In the genomic region with DNA sequence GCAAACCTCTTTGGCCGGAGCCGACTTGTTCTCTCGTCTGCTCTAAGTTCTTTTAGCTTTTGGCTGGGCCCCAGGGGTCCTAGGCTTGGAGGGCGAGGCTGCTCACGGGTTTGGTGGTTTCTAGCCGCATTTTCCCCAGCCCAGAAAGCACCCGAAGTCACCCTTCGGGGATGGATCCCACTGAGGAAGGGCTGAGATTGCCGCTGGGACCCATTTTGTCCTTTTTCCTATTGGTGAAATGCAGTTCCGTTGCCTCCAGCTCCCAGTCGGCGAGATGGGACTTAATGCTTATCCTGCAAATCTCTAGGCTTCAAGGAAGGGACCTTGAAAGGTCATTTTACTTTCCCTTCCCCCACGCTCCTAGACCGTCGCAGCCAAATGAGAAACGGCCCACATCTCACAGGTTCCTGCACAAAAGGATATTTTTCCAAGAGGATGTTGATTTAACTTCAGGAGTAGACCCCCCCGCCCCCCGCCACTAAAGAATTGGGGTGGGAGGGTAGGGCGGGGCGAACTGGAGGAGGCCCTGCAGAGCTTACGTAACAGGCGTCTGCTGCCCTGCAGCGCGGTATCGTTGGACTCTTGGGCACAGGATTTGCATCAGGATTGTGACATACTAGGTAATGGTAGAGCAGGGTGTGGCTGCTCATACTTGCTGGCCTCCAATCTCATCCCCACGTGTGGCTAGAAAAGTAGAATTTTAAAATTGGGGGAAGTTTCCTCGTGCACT, we compare ENCODE assay signal across 8 cellular contexts. TPM values are rescaled to one million over a fixed set of nuclear protein-coding genes. Genes with fewer than 3 reads are reported as not detected.
DNase-seq lines count a peak whose midpoint lies in the region; ATAC-seq and TF ChIP-seq lines count a peak whose summit lies in the region.

No MANE protein-coding gene starts in this region.

- peak overlapping the region; percentile 97 for H2AK9ac ChIP-seq in IMR-90 (replicated peaks; ENCODE audit: low read depth, low read length, poor library complexity)

- peak overlapping the region; percentile 95 for H3K4me3 ChIP-seq in IMR-90 (ENCODE audit: insufficient read depth, low read depth, low read length)
- peak overlapping the region; percentile 80 for H3K4me3 ChIP-seq in iPS-18c (ENCODE audit: insufficient read depth, low read depth, low read length)
- H3K4me3 ChIP-seq in skeletal muscle satellite cell (ENCODE audit: low read length): peak overlapping the region; percentile 97

- H3K27ac Mint-ChIP-seq in MCF 10A (ENCODE audit: low read depth, unreplicated experiment): peak overlapping the region; percentile 86

- H4K20me1 ChIP-seq in IMR-90 (ENCODE audit: insufficient read depth, low read length): peaks cover 61% of the 10 kb centered on the region

- H3K9me3 ChIP-seq in IMR-90 (ENCODE audit: control insufficient read depth, insufficient read depth, low read length) (peaks cover 4% of the 10 kb centered on the region; the same call in 1 of the 2 replicates), iPS-18c (ENCODE audit: control insufficient read depth, insufficient read depth, low read length) (peaks cover 2% of the 10 kb centered on the region), skeletal muscle satellite cell (replicated peaks; ENCODE audit: low read length) (no peaks in the 10 kb centered on the region)

- peak overlapping the region; percentile 88 for H2AK5ac ChIP-seq in IMR-90 (ENCODE audit: low read depth, low read length)

- H4K5ac ChIP-seq in IMR-90 (ENCODE audit: low read depth, low read length): peak overlapping the region; percentile 90

- H4K91ac ChIP-seq in IMR-90 (ENCODE audit: insufficient read depth, low read depth, low read length): peak overlapping the region; percentile 94

- dilution Hi-C loops in IMR-90 (cut with HindIII; ENCODE audit: low sequenced_read_pairs, unreplicated experiment): no loop called here

- H3K79me1 ChIP-seq in IMR-90 (ENCODE audit: low read depth in 1 of 2, low read length in 2 of 2): peaks cover 2 to 5% of the 10 kb centered on the region in 2 experiments; a peak in 1 of 4 replicates

- intact Hi-C loops in IMR-90 (cut with micrococcal nuclease): no loop called here
- intact Hi-C loops in MCF 10A (cut with micrococcal nuclease): no loop called here

- H2BK20ac ChIP-seq in IMR-90 (ENCODE audit: low read depth, low read length): no peak overlapping the region

- H3K9me3 Mint-ChIP-seq in MCF 10A (ENCODE audit: unreplicated experiment): peaks cover 7% of the 10 kb centered on the region

- peak overlapping the region; percentile 89 for H2BK5ac ChIP-seq in IMR-90 (ENCODE audit: low read depth, low read length, poor library complexity, severe bottlenecking)

- peak overlapping the region; percentile 99 for H3K14ac ChIP-seq in IMR-90 (replicated peaks; ENCODE audit: low read depth, low read length)

- H3K9ac ChIP-seq in IMR-90 (ENCODE audit: low read depth, low read length) (peak overlapping the region; percentile 99), skeletal muscle satellite cell (ENCODE audit: low read depth, low read length) (peak overlapping the region; percentile 98)

- peaks cover 21% of the 10 kb centered on the region for H3K4me1 Mint-ChIP-seq in MCF 10A (ENCODE audit: insufficient read depth, unreplicated experiment)

- TF ChIP-seq CTCF in IMR-90 (conservative IDR thresholded peaks at IDR 0.05; ENCODE audit: low read depth, low read length) (no peak), MCF 10A (IDR thresholded peaks at IDR 0.05; ENCODE audit: unreplicated experiment) (no peak)

- no peaks in the 10 kb centered on the region; the same call in 1 of the 2 replicates for H3K36me3 ChIP-seq in IMR-90 (ENCODE audit: control insufficient read depth, insufficient read depth, low read length)
- peaks cover 5% of the 10 kb centered on the region for H3K36me3 ChIP-seq in skeletal muscle satellite cell (ENCODE audit: insufficient read depth, low read length)

- peak; percentile 42 for DNase-seq in A172 (ENCODE audit: low spot score)
- peak; percentile 31 for DNase-seq in IMR-90
- DNase-seq in SK-MEL-5 (ENCODE audit: low read depth, low spot score): peak; percentile 57
- DNase-seq in MCF 10A (ENCODE audit: unreplicated experiment): peak; percentile 78

- H2BK120ac ChIP-seq in IMR-90 (ENCODE audit: low read depth, low read length): peak overlapping the region; percentile 28

- H3K27me3 Mint-ChIP-seq in MCF 10A (ENCODE audit: insufficient read depth, unreplicated experiment): no peaks in the 10 kb centered on the region

- ATAC-seq in GM18511 (IDR thresholded peaks at IDR 0.05; ENCODE audit: unreplicated experiment) (peak; percentile 27), IMR-90 (ENCODE audit: low read depth) (no peak), HG02571 (IDR thresholded peaks at IDR 0.05; ENCODE audit: unreplicated experiment) (no peak)

- peak overlapping the region; percentile 82 for H3K4me2 ChIP-seq in IMR-90 (ENCODE audit: low read depth, low read length)
- peak overlapping the region; percentile 74 for H3K4me2 ChIP-seq in skeletal muscle satellite cell (ENCODE audit: low read length)

- H3K4ac ChIP-seq in IMR-90 (ENCODE audit: low read depth, low read length): peak overlapping the region; percentile 90

- peak overlapping the region; percentile 94 for H3K18ac ChIP-seq in IMR-90 (ENCODE audit: low read depth, low read length)

- peak overlapping the region; percentile 97 for H3K23ac ChIP-seq in IMR-90 (ENCODE audit: low read depth, low read length)

- H4K8ac ChIP-seq in IMR-90 (ENCODE audit: low read depth in 2 of 2, low read length in 2 of 2): peak overlapping the region; percentile 82 to 90; a peak in 3 of 4 replicates

- H3K4me3 Mint-ChIP-seq in MCF 10A (ENCODE audit: unreplicated experiment): peak overlapping the region; percentile 78

- peak overlapping the region; percentile 86 for H3K56ac ChIP-seq in IMR-90 (ENCODE audit: extremely low read depth, insufficient read depth, low read length)

- H3K36me3 Mint-ChIP-seq in MCF 10A (ENCODE audit: insufficient read depth, unreplicated experiment): peaks cover 14% of the 10 kb centered on the region

- H2BK15ac ChIP-seq in IMR-90 (ENCODE audit: low read depth, low read length): peak overlapping the region; percentile 66; the same call in 1 of the 3 replicates

- peak; percentile 30 for TF ChIP-seq POLR2A in IMR-90 (IDR thresholded peaks at IDR 0.05; ENCODE audit: low read depth, low read length)

- H3K27me3 ChIP-seq in IMR-90 (ENCODE audit: control insufficient read depth, insufficient read depth, low read length): peaks cover 3% of the 10 kb centered on the region
- H3K27me3 ChIP-seq in skeletal muscle satellite cell (ENCODE audit: control insufficient read depth, insufficient read depth, low read length): no peaks in the 10 kb centered on the region

- in situ Hi-C loops in IMR-90 (cut with MboI; ENCODE audit: low sequenced_read_pairs): no loop called here
- in situ Hi-C loops in SK-MEL-5 (cut with HindIII; ENCODE audit: low pct_unique_long_range_greater_than_20kb, low sequenced_read_pairs): no loop called here

- 40% methylated on average over 3 of the region's 27 CpGs; no CpG with 5 or more reads in 1 of the 2 experiments for WGBS in IMR-90 (ENCODE audit: extremely low coverage in 2 of 2, insufficient read length in 1 of 2), 2 experiments

- no peaks in the 10 kb centered on the region for H3K9me1 ChIP-seq in IMR-90 (ENCODE audit: insufficient read depth, low read length)

- BruUV-seq in IMR-90 (replicated peaks; lab: Mats Ljungman, UMichigan) (TSS peak; percentile 59), MCF 10A (replicated peaks; lab: Mats Ljungman, UMichigan) (TSS peak; percentile 40)

- CTCF ChIA-PET in IMR-90 (lab: Yijun Ruan, JAX): no interaction called here
- CTCF ChIA-PET in MCF 10A (lab: Yijun Ruan, JAX): interaction anchor here (1.2 to 1.6 kb wide), 3 partner anchors 18 to 204 kb away, joined by 3 to 7 read pairs (median 4); no protein-coding TSS in a partner anchor

- H3K27ac ChIP-seq in IMR-90 (ENCODE audit: insufficient read depth, low read length): peak overlapping the region; percentile 97

- peak overlapping the region; percentile 89 for H2AFZ ChIP-seq in IMR-90 (replicated peaks; ENCODE audit: low read length, poor library complexity)

- TF ChIP-seq RAD21 in IMR-90 (IDR thresholded peaks at IDR 0.05; ENCODE audit: low read length): no peak

- H3K4me1 ChIP-seq in IMR-90 (ENCODE audit: control insufficient read depth, insufficient read depth, low read length): peaks cover 4% of the 10 kb centered on the region; the same call in 1 of the 2 replicates
- H3K4me1 ChIP-seq in skeletal muscle satellite cell (ENCODE audit: control insufficient read depth, insufficient read depth, low read length): peaks cover 23% of the 10 kb centered on the region

- POLR2A ChIA-PET in IMR-90 (lab: Charles Lee; ENCODE audit: unreplicated experiment) (no interaction called here), MCF 10A (lab: Yijun Ruan, JAX) (interaction anchor here (0.6 to 2.0 kb wide), 8 partner anchors 11 to 378 kb away, joined by 3 to 15 read pairs (median 4); partner anchors contain the start of genes COX7B and MAGT1)

TF ChIP-seq in IMR-90, 13 proteins besides CTCF, POLR2A, EP300 and RAD21:
- peak; percentile 65; the same call in 1 of the 2 replicates for TF ChIP-seq MXI1 (IDR thresholded peaks at IDR 0.05; ENCODE audit: borderline replicate concordance, low read depth, low read length)
- TF ChIP-seq CHD1 (IDR thresholded peaks at IDR 0.05; ENCODE audit: low read depth, low read length): peak; percentile 15; the same call in 1 of the 2 replicates
- no peak for TF ChIP-seq SMC3 (IDR thresholded peaks at IDR 0.05; ENCODE audit: low read depth, low read length)
- TF ChIP-seq CEBPB (IDR thresholded peaks at IDR 0.05; ENCODE audit: low read depth, low read length): peak; percentile 68

RNA-seq across cellular contexts. Expression of gene PGK1, which starts 0.6 kb away (rescaled TPM):
- 432 and 490 TPM in 2 replicates for total RNA-seq in A172 (2014; rRNA removed; shearing (Covaris generic))
- total RNA-seq in IMR-90 (2012; rRNA removed) (498 and 509 TPM in 2 replicates), MCF 10A (2022) (279 and 310 TPM in 2 replicates)
- 534 and 744 TPM in 2 replicates for polyA plus RNA-seq in IMR-90 (2012; rRNA removed)
- polyA plus RNA-seq in IMR-90 (2012; cell fraction: cytosol; rRNA removed): 257 and 385 TPM in 2 replicates
- 86.3 and 442 TPM in 2 replicates for polyA plus RNA-seq in IMR-90 (2012; cell fraction: nucleus; rRNA removed; ENCODE audit: low replicate concordance)
- total RNA-seq in SK-MEL-5 (2014; rRNA removed; shearing (Covaris generic)): 1,208 and 1,214 TPM in 2 replicates
- polyA plus RNA-seq in SK-MEL-5 (2015; cell fraction: cytosol; rRNA removed): 825 and 1,020 TPM in 2 replicates
- 353 and 413 TPM in 2 replicates for polyA plus RNA-seq in SK-MEL-5 (2015; cell fraction: nucleus; rRNA removed)
- total RNA-seq in skeletal muscle satellite cell (2012; rRNA removed): 526 and 576 TPM in 2 replicates

RNA-seq across cellular contexts. Expression of gene TAF9B, which starts 34.8 kb away (rescaled TPM):
- total RNA-seq in A172 (2014; rRNA removed; shearing (Covaris generic)): 55.8 and 62.1 TPM in 2 replicates
- 21.5 and 35.3 TPM in 2 replicates for total RNA-seq in IMR-90 (2012; rRNA removed)
- 11.9 and 12.4 TPM in 2 replicates for polyA plus RNA-seq in IMR-90 (2012; rRNA removed)
- 1.6 and 4.6 TPM in 2 replicates for polyA plus RNA-seq in IMR-90 (2012; cell fraction: cytosol; rRNA removed)
- polyA plus RNA-seq in IMR-90 (2012; cell fraction: nucleus; rRNA removed; ENCODE audit: low replicate concordance): 0.40 and 3.4 TPM in 2 replicates
- 15.9 and 19.3 TPM in 2 replicates for total RNA-seq in SK-MEL-5 (2014; rRNA removed; shearing (Covaris generic))
- polyA plus RNA-seq in SK-MEL-5 (2015; cell fraction: cytosol; rRNA removed): 18.2 and 20.2 TPM in 2 replicates
- polyA plus RNA-seq in SK-MEL-5 (2015; cell fraction: nucleus; rRNA removed): 5.0 and 6.0 TPM in 2 replicates
- 11.8 and 14.1 TPM in 2 replicates for total RNA-seq in MCF 10A (2022)
- total RNA-seq in skeletal muscle satellite cell (2012; rRNA removed): 12.2 and 29.7 TPM in 2 replicates
